In genomic region chr3:121295966-121296365, GRCh38 we compare ENCODE assay signal across 21 cellular contexts.
A peak's percentile ranks its signal among the peaks of the same experiment; 100 is the strongest.
DNase-seq lines count a peak whose midpoint lies in the region; ATAC-seq, FAIRE-seq and TF ChIP-seq lines count a peak whose summit lies in the region.
"Had no signal": no experiment of that assay in that cellular context is flagged by ENCODE, and none has a peak within 500 bp of the region (broad histone marks: within the 10 kb centered on the region; RNA-seq: fewer than 3 reads in every experiment).

No MANE protein-coding gene starts in this region.

- H3K27me3 ChIP-seq in bronchial epithelial cell (ENCODE audit: control insufficient read depth, insufficient read depth, low read length) (no peaks in the 10 kb centered on the region), foreskin keratinocyte (no peaks in the 10 kb centered on the region), gastrocnemius medialis (no peaks in the 10 kb centered on the region)

- no peak for FAIRE-seq in bronchial epithelial cell (lab: Jason Lieb, UNC)
- FAIRE-seq: GM12891, GM18507, H1 had no signal

- peak; percentile 22 for DNase-seq in EL
- DNase-seq in M059J (ENCODE audit: low read depth): peak; percentile 10
- peak; percentile 21 for DNase-seq in bronchial epithelial cell (ENCODE audit: low read depth)
- DNase-seq in foreskin keratinocyte: peak; percentile 23 to 44
- DNase-seq in GM19238 (ENCODE audit: insufficient read length, low spot score): no peak
- no peak for DNase-seq in gastrocnemius medialis
- DNase-seq in KBM-7: no peak
- DNase-seq: C1 segment of cervical spinal cord, DMS79 treated with DMSO at 0.1 percent for 48 hours, GF-D8, MV-4-11, NCI-H1417, NCI-H1930, NCI-H2171, NCI-H446, NCI-H69, PC-9 had no signal

- TF ChIP-seq CTCF in bronchial epithelial cell (IDR thresholded peaks at IDR 0.05; ENCODE audit: insufficient read depth, low read length, severe bottlenecking): no peak
- no peak for TF ChIP-seq CTCF in foreskin keratinocyte (conservative IDR thresholded peaks at IDR 0.05)
- TF ChIP-seq CTCF in gastrocnemius medialis (IDR thresholded peaks at IDR 0.05 in 4 of 5, conservative IDR thresholded peaks at IDR 0.05 in 1 of 5): no peak

- H3K4me3 ChIP-seq in bronchial epithelial cell (ENCODE audit: low read depth, low read length) (no peak overlapping the region), gastrocnemius medialis (no peak overlapping the region)
- H3K4me3 ChIP-seq: PC-9 had no signal

- H3K27ac ChIP-seq in foreskin keratinocyte (no peak overlapping the region), gastrocnemius medialis (no peak overlapping the region)
- H3K27ac ChIP-seq: PC-9 had no signal

- no peaks in the 10 kb centered on the region for H3K36me3 ChIP-seq in bronchial epithelial cell (ENCODE audit: control insufficient read depth, insufficient read depth, low read length)
- no peaks in the 10 kb centered on the region for H3K36me3 ChIP-seq in gastrocnemius medialis

- no peaks in the 10 kb centered on the region for H3K4me1 ChIP-seq in foreskin keratinocyte
- H3K4me1 ChIP-seq in gastrocnemius medialis: no peaks in the 10 kb centered on the region

- TF ChIP-seq POLR2A in gastrocnemius medialis (IDR thresholded peaks at IDR 0.05): no peak

- intact Hi-C loops in gastrocnemius medialis (cut with DNase I; ENCODE audit: low total_unique reads): no loop called here

- in situ Hi-C loops in gastrocnemius medialis (cut with MboI; ENCODE audit: low sequenced_read_pairs in 4 of 4) (no loop called here), KBM-7 (cut with MboI; ENCODE audit: low pct_unique_long_range_greater_than_20kb, low sequenced_read_pairs) (no loop called here)

- no peaks in the 10 kb centered on the region for H3K9me3 ChIP-seq in gastrocnemius medialis

- ATAC-seq in foreskin keratinocyte: no peak
- ATAC-seq in gastrocnemius medialis: no peak
- no peak for ATAC-seq in HG03280 (IDR thresholded peaks at IDR 0.05; ENCODE audit: unreplicated experiment)

Comparison
In these comparisons a context has a peak if more than half of its experiments do, and no peak if none do; other contexts are left out.
1. DNase-seq: peak in EL (single experiment), M059J (single experiment), bronchial epithelial cell (single experiment) and foreskin keratinocyte (2 of 2); none in GM19238 (single experiment), gastrocnemius medialis (0 of 2) and KBM-7 (single experiment).